In genomic region chr3:134722899-134723484, GRCh38 we compare ENCODE assay signal across 24 cellular contexts.
"Had no signal": no experiment of that assay in that cellular context is flagged by ENCODE, and none has a peak within 500 bp of the region (broad histone marks: within the 10 kb centered on the region; RNA-seq: fewer than 3 reads in every experiment).

No MANE protein-coding gene starts in this region.

- ATAC-seq: gastroesophageal sphincter; left lung; mucosa of descending colon; pancreas; sciatic nerve; stimulated activated memory B cell treated with anti-CD40 and anti-IgM and Interleukin-4, amounts not matched to agents 10 μg/mL and 1 μg/mL and 100 μg/mL, for 72 hours; stimulated activated naive CD8-positive, alpha-beta T cell treated with anti-CD3 and anti-CD28 coated beads, Interleukin-15, Interleukin-2, amounts not matched to agents 100 U/mL and 50 U/mL, for 24 hours had no signal

- H3K79me2 ChIP-seq: hepatocyte had no signal

- DNase-seq: colonic mucosa; effector CD8-positive, alpha-beta T cell; foreskin fibroblast; heart left ventricle; kidney; left lung; mesenchymal stem cell; mucosa of descending colon; naive B cell; pancreas; spleen; stimulated activated CD4-positive, alpha-beta T cell treated with anti-CD3 and anti-CD28 coated beads, Interleukin-4, amount 100 ng/mL, for 4 hours; stimulated activated naive CD8-positive, alpha-beta T cell treated with anti-CD3 and anti-CD28 coated beads, Interleukin-15, Interleukin-2, amounts not matched to agents 100 U/mL and 50 U/mL, for 24 hours; substantia nigra; testis; tibial artery; upper lobe of left lung had no signal

- H3K4me2 ChIP-seq: hepatocyte had no signal

- H3K4me1 ChIP-seq: colonic mucosa, gastroesophageal sphincter, heart left ventricle, left lung, pancreas, right atrium auricular region, spleen, testis, tibial artery, upper lobe of left lung had no signal

- H3K27ac ChIP-seq: colonic mucosa, gastroesophageal sphincter, heart left ventricle, hepatocyte, left lung, neutrophil, pancreas, right atrium auricular region, skin epidermis, spleen, testis, tibial artery, upper lobe of left lung had no signal

- H3K27me3 ChIP-seq: colonic mucosa, gastroesophageal sphincter, heart left ventricle, hepatocyte, left lung, neutrophil, pancreas, right atrium auricular region, spleen, testis, tibial artery, upper lobe of left lung had no signal

- H3K4me3 ChIP-seq: colonic mucosa, gastroesophageal sphincter, heart left ventricle, hepatocyte, left lung, mucosa of descending colon, pancreas, right atrium auricular region, skin epidermis, spleen, testis, tibial artery, upper lobe of left lung had no signal

- H3K36me3 ChIP-seq: colonic mucosa, gastroesophageal sphincter, heart left ventricle, left lung, neutrophil, pancreas, right atrium auricular region, spleen, tibial artery, upper lobe of left lung had no signal

- H2AFZ ChIP-seq: hepatocyte had no signal

- H3K9me3 ChIP-seq: colonic mucosa, gastroesophageal sphincter, heart left ventricle, left lung, mucosa of descending colon, neutrophil, pancreas, right atrium auricular region, spleen, testis, tibial artery, upper lobe of left lung had no signal
